10 cellular contexts compared by ENCODE assay signal in genomic region chr12:110565919-110566871, GRCh38. TPM values are rescaled to one million over a fixed set of nuclear protein-coding genes. Genes with fewer than 3 reads are reported as not detected.
DNase-seq lines count a peak whose midpoint lies in the region; ATAC-seq and TF ChIP-seq lines count a peak whose summit lies in the region.
"Had no signal": no experiment of that assay in that cellular context is flagged by ENCODE, and none has a peak within 500 bp of the region (broad histone marks: within the 10 kb centered on the region; RNA-seq: fewer than 3 reads in every experiment).

No MANE protein-coding gene starts in this region.

- no peaks in the 10 kb centered on the region for H3K9me2 ChIP-seq in OCI-LY1 (ENCODE audit: low read depth, low read length)

- no peaks in the 10 kb centered on the region; the same call in 1 of the 2 replicates for H3K36me3 ChIP-seq in OCI-LY1 (ENCODE audit: insufficient read depth, low read length)
- H3K36me3 ChIP-seq in rectal smooth muscle tissue (ENCODE audit: control insufficient read depth, insufficient read depth, low read length): no peaks in the 10 kb centered on the region

- H3K4me3 ChIP-seq in OCI-LY1 (ENCODE audit: low read depth, low read length, poor library complexity, severe bottlenecking): no peak overlapping the region
- H3K4me3 ChIP-seq in rectal smooth muscle tissue (ENCODE audit: low read length): peak overlapping the region; percentile 20

- H3K27ac ChIP-seq in OCI-LY1 (ENCODE audit: low read depth, low read length, poor library complexity, severe bottlenecking): peak overlapping the region; percentile 36
- H3K27ac ChIP-seq in foreskin keratinocyte: peak overlapping the region; percentile 83
- peak overlapping the region; percentile 30 for H3K27ac ChIP-seq in rectal smooth muscle tissue (ENCODE audit: low read depth, low read length)

- H3K4me2 ChIP-seq in OCI-LY1 (ENCODE audit: low read length): peak overlapping the region; percentile 26; the same call in 1 of the 2 replicates

- H4K20me1 ChIP-seq in OCI-LY1 (ENCODE audit: insufficient read depth, low read length): no peaks in the 10 kb centered on the region

- intact Hi-C loops in posterior vena cava (cut with DNase I): no loop called here

- H3K4me1 ChIP-seq in OCI-LY1 (ENCODE audit: insufficient read depth, low read length, severe bottlenecking): peaks cover 59% of the 10 kb centered on the region
- peaks cover 46% of the 10 kb centered on the region for H3K4me1 ChIP-seq in foreskin keratinocyte
- H3K4me1 ChIP-seq in rectal smooth muscle tissue (ENCODE audit: control insufficient read depth, insufficient read depth, low read length): peaks cover 15% of the 10 kb centered on the region

- peaks cover 67% of the 10 kb centered on the region for H3K79me2 ChIP-seq in OCI-LY1 (ENCODE audit: insufficient read depth, low read length)

- DNase-seq in NCI-H2107 treated with DMSO at 0.1 percent for 48 hours (lab: John Stamatoyannopoulos, UW; ENCODE audit: unreplicated experiment) (peak; percentile 34), NCI-H2107 (lab: John Stamatoyannopoulos, UW) (no peak), foreskin keratinocyte (peak; percentile 83 to 95), retina (no peak), UCSD-AML1 (lab: John Stamatoyannopoulos, UW; ENCODE audit: unreplicated experiment) (no peak), posterior vena cava (ENCODE audit: low spot score) (no peak)
- DNase-seq: activated CD4-positive, CD25-positive, alpha-beta regulatory T cell treated with anti-CD3 and anti-CD28 coated beads, Interleukin-2, amount 50 U/mL, for 72 hours; effector CD4-positive, alpha-beta T cell had no signal

- H3K27me3 ChIP-seq in OCI-LY1 (ENCODE audit: insufficient read depth, low read length) (no peaks in the 10 kb centered on the region), foreskin keratinocyte (no peaks in the 10 kb centered on the region), rectal smooth muscle tissue (ENCODE audit: control insufficient read depth, insufficient read depth, low read length) (no peaks in the 10 kb centered on the region)

- H2AFZ ChIP-seq in OCI-LY1 (ENCODE audit: low read length): no peak overlapping the region

- no peaks in the 10 kb centered on the region for H3F3A ChIP-seq in OCI-LY1 (ENCODE audit: insufficient read depth, low read length)

- ATAC-seq in foreskin keratinocyte: peak; percentile 87

- H3K9me3 ChIP-seq in OCI-LY1 (ENCODE audit: low read length): no peaks in the 10 kb centered on the region; the same call in 1 of the 2 replicates

- H3K9ac ChIP-seq in OCI-LY1 (ENCODE audit: low read length) (no peak overlapping the region; the same call in 1 of the 2 replicates), rectal smooth muscle tissue (ENCODE audit: low read length) (no peak overlapping the region)

- TF ChIP-seq CTCF in OCI-LY1 (IDR thresholded peaks at IDR 0.05; ENCODE audit: low read length) (no peak), foreskin keratinocyte (conservative IDR thresholded peaks at IDR 0.05) (no peak)

RNA-seq across cellular contexts. Expression of gene PPTC7, which starts 16.9 kb away (rescaled TPM):
- 26.6 and 27.2 TPM in 2 replicates for total RNA-seq in foreskin keratinocyte
- 9.6 and 12.0 TPM in 2 replicates for polyA plus RNA-seq in foreskin keratinocyte
- 10 to 100 TPM; 21.5 to 34.5 TPM for total RNA-seq in posterior vena cava

RNA-seq across cellular contexts. Expression of gene TCTN1, which starts 47.7 kb away (rescaled TPM):
- 21.4 and 22.7 TPM in 2 replicates for total RNA-seq in foreskin keratinocyte
- polyA plus RNA-seq in foreskin keratinocyte: 18.2 and 21.6 TPM in 2 replicates
- 10 to 100 TPM; 24.0 to 35.8 TPM for total RNA-seq in posterior vena cava

Comparison
In these comparisons a context has a peak if more than half of its experiments do, and no peak if none do; other contexts are left out.
1. DNase-seq: peak in NCI-H2107 treated with DMSO at 0.1 percent for 48 hours (single experiment) and foreskin keratinocyte (2 of 2); none in NCI-H2107 (single experiment), retina (single experiment), UCSD-AML1 (single experiment) and posterior vena cava (single experiment).
2. H3K27ac ChIP-seq: peak in every context shown above with its lines; median percentile 83 in foreskin keratinocyte; 36 in OCI-LY1; 30 in rectal smooth muscle tissue.